In genomic region chr20:17939622-17940446, GRCh38 we compare ENCODE assay signal across 1 cellular context.
TF ChIP-seq lines count a peak whose summit lies in the region.

No MANE protein-coding gene starts in this region.

TF ChIP-seq in HepG2, 621 proteins besides CTCF, POLR2A, EP300 and RAD21 (continued from another document):
- TF ChIP-seq RNF219 (CRISPR knock-in tag; IDR thresholded peaks at IDR 0.05), result 0 out of 2 replicates have a peak, but pooled peaks have one; percentile 61
- TF ChIP-seq ATF7-NPFF (CRISPR knock-in tag; IDR thresholded peaks at IDR 0.05; ENCODE audit: low read depth), result peak; percentile 44; the same call in 1 of the 2 replicates
- no peak for TF ChIP-seq ATRX (CRISPR knock-in tag; IDR thresholded peaks at IDR 0.05; ENCODE audit: borderline replicate concordance)
- TF ChIP-seq SSRP1 (CRISPR knock-in tag; IDR thresholded peaks at IDR 0.05), result peak; percentile 78; the same call in 1 of the 2 replicates
- no peak for TF ChIP-seq ATF7 (IDR thresholded peaks at IDR 0.05)
- TF ChIP-seq ATF7 (CRISPR knock-in tag; IDR thresholded peaks at IDR 0.05), result no peak
- TF ChIP-seq NCOA5 (CRISPR knock-in tag; IDR thresholded peaks at IDR 0.05), result no peak; the same call in 1 of the 2 replicates
- no peak; the same call in 1 of the 2 replicates for TF ChIP-seq ZNF891 (CRISPR knock-in tag; IDR thresholded peaks at IDR 0.05)
- no peak for TF ChIP-seq ZBTB7B (CRISPR knock-in tag; IDR thresholded peaks at IDR 0.05)
- no peak for TF ChIP-seq ZUFSP (CRISPR knock-in tag; IDR thresholded peaks at IDR 0.05; ENCODE audit: borderline replicate concordance)
- no peak for TF ChIP-seq MAFK (conservative IDR thresholded peaks at IDR 0.05 in 1 of 2, IDR thresholded peaks at IDR 0.05 in 1 of 2; ENCODE audit: low read length in 2 of 2)
- TF ChIP-seq ZNF589 (CRISPR knock-in tag; conservative IDR thresholded peaks at IDR 0.05), result no peak
- TF ChIP-seq SUZ12 (IDR thresholded peaks at IDR 0.05; ENCODE audit: low read depth, low read length), result no peak
- no peak for TF ChIP-seq ZNF790 (CRISPR knock-in tag; IDR thresholded peaks at IDR 0.05; ENCODE audit: borderline replicate concordance)
- no peak for TF ChIP-seq SP140L (CRISPR knock-in tag; IDR thresholded peaks at IDR 0.05; ENCODE audit: borderline replicate concordance)
- TF ChIP-seq MED1 (CRISPR knock-in tag; IDR thresholded peaks at IDR 0.05), result no peak
- no peak for TF ChIP-seq ZNF556 (CRISPR knock-in tag; IDR thresholded peaks at IDR 0.05; ENCODE audit: borderline replicate concordance)
- TF ChIP-seq, protein P1, sequence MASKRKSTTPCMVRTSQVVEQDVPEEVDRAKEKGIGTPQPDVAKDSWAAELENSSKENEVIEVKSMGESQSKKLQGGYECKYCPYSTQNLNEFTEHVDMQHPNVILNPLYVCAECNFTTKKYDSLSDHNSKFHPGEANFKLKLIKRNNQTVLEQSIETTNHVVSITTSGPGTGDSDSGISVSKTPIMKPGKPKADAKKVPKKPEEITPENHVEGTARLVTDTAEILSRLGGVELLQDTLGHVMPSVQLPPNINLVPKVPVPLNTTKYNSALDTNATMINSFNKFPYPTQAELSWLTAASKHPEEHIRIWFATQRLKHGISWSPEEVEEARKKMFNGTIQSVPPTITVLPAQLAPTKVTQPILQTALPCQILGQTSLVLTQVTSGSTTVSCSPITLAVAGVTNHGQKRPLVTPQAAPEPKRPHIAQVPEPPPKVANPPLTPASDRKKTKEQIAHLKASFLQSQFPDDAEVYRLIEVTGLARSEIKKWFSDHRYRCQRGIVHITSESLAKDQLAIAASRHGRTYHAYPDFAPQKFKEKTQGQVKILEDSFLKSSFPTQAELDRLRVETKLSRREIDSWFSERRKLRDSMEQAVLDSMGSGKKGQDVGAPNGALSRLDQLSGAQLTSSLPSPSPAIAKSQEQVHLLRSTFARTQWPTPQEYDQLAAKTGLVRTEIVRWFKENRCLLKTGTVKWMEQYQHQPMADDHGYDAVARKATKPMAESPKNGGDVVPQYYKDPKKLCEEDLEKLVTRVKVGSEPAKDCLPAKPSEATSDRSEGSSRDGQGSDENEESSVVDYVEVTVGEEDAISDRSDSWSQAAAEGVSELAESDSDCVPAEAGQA (IDR thresholded peaks at IDR 0.05; ENCODE audit: low read depth), result no peak
- TF ChIP-seq, protein P1 (CRISPR knock-in tag; IDR thresholded peaks at IDR 0.05; ENCODE audit: borderline replicate concordance), result peak; percentile 8; the same call in 1 of the 2 replicates
- TF ChIP-seq, protein P2, sequence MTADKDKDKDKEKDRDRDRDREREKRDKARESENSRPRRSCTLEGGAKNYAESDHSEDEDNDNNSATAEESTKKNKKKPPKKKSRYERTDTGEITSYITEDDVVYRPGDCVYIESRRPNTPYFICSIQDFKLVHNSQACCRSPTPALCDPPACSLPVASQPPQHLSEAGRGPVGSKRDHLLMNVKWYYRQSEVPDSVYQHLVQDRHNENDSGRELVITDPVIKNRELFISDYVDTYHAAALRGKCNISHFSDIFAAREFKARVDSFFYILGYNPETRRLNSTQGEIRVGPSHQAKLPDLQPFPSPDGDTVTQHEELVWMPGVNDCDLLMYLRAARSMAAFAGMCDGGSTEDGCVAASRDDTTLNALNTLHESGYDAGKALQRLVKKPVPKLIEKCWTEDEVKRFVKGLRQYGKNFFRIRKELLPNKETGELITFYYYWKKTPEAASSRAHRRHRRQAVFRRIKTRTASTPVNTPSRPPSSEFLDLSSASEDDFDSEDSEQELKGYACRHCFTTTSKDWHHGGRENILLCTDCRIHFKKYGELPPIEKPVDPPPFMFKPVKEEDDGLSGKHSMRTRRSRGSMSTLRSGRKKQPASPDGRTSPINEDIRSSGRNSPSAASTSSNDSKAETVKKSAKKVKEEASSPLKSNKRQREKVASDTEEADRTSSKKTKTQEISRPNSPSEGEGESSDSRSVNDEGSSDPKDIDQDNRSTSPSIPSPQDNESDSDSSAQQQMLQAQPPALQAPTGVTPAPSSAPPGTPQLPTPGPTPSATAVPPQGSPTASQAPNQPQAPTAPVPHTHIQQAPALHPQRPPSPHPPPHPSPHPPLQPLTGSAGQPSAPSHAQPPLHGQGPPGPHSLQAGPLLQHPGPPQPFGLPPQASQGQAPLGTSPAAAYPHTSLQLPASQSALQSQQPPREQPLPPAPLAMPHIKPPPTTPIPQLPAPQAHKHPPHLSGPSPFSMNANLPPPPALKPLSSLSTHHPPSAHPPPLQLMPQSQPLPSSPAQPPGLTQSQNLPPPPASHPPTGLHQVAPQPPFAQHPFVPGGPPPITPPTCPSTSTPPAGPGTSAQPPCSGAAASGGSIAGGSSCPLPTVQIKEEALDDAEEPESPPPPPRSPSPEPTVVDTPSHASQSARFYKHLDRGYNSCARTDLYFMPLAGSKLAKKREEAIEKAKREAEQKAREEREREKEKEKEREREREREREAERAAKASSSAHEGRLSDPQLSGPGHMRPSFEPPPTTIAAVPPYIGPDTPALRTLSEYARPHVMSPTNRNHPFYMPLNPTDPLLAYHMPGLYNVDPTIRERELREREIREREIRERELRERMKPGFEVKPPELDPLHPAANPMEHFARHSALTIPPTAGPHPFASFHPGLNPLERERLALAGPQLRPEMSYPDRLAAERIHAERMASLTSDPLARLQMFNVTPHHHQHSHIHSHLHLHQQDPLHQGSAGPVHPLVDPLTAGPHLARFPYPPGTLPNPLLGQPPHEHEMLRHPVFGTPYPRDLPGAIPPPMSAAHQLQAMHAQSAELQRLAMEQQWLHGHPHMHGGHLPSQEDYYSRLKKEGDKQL (CRISPR knock-in tag; IDR thresholded peaks at IDR 0.05; ENCODE audit: low read depth), result no peak
- no peak for TF ChIP-seq PAX8 (CRISPR knock-in tag; IDR thresholded peaks at IDR 0.05; ENCODE audit: borderline replicate concordance)
- no peak for TF ChIP-seq ZNF83 (CRISPR knock-in tag; IDR thresholded peaks at IDR 0.05; ENCODE audit: borderline replicate concordance)
- TF ChIP-seq, protein P3, sequence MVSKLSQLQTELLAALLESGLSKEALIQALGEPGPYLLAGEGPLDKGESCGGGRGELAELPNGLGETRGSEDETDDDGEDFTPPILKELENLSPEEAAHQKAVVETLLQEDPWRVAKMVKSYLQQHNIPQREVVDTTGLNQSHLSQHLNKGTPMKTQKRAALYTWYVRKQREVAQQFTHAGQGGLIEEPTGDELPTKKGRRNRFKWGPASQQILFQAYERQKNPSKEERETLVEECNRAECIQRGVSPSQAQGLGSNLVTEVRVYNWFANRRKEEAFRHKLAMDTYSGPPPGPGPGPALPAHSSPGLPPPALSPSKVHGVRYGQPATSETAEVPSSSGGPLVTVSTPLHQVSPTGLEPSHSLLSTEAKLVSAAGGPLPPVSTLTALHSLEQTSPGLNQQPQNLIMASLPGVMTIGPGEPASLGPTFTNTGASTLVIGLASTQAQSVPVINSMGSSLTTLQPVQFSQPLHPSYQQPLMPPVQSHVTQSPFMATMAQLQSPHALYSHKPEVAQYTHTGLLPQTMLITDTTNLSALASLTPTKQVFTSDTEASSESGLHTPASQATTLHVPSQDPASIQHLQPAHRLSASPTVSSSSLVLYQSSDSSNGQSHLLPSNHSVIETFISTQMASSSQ (IDR thresholded peaks at IDR 0.05; ENCODE audit: low read depth), result no peak
- TF ChIP-seq, protein P3 (CRISPR knock-in tag; IDR thresholded peaks at IDR 0.05; ENCODE audit: borderline replicate concordance), result no peak
- TF ChIP-seq, protein P4, sequence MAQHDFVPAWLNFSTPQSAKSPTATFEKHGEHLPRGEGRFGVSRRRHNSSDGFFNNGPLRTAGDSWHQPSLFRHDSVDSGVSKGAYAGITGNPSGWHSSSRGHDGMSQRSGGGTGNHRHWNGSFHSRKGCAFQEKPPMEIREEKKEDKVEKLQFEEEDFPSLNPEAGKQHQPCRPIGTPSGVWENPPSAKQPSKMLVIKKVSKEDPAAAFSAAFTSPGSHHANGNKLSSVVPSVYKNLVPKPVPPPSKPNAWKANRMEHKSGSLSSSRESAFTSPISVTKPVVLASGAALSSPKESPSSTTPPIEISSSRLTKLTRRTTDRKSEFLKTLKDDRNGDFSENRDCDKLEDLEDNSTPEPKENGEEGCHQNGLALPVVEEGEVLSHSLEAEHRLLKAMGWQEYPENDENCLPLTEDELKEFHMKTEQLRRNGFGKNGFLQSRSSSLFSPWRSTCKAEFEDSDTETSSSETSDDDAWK (CRISPR knock-in tag; IDR thresholded peaks at IDR 0.05), result no peak
- TF ChIP-seq, protein P5, sequence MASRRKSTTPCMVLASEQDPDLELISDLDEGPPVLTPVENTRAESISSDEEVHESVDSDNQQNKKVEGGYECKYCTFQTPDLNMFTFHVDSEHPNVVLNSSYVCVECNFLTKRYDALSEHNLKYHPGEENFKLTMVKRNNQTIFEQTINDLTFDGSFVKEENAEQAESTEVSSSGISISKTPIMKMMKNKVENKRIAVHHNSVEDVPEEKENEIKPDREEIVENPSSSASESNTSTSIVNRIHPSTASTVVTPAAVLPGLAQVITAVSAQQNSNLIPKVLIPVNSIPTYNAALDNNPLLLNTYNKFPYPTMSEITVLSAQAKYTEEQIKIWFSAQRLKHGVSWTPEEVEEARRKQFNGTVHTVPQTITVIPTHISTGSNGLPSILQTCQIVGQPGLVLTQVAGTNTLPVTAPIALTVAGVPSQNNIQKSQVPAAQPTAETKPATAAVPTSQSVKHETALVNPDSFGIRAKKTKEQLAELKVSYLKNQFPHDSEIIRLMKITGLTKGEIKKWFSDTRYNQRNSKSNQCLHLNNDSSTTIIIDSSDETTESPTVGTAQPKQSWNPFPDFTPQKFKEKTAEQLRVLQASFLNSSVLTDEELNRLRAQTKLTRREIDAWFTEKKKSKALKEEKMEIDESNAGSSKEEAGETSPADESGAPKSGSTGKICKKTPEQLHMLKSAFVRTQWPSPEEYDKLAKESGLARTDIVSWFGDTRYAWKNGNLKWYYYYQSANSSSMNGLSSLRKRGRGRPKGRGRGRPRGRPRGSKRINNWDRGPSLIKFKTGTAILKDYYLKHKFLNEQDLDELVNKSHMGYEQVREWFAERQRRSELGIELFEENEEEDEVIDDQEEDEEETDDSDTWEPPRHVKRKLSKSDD (CRISPR knock-in tag; IDR thresholded peaks at IDR 0.05; ENCODE audit: low read depth), result 0 out of 2 replicates have a peak, but pooled peaks have one; percentile 33
- no peak for TF ChIP-seq ZNF850 (CRISPR knock-in tag; conservative IDR thresholded peaks at IDR 0.05)
- TF ChIP-seq ZNF577 (CRISPR knock-in tag; IDR thresholded peaks at IDR 0.05; ENCODE audit: borderline replicate concordance, low read depth), result no peak
- no peak for TF ChIP-seq ZNF607 (CRISPR knock-in tag; IDR thresholded peaks at IDR 0.05; ENCODE audit: borderline replicate concordance)
- TF ChIP-seq HIVEP1 (CRISPR knock-in tag; IDR thresholded peaks at IDR 0.05), result no peak; the same call in 1 of the 2 replicates
- TF ChIP-seq ZNF143 (CRISPR knock-in tag; IDR thresholded peaks at IDR 0.05), result peak; percentile 51; the same call in 1 of the 2 replicates
